28 cellular contexts compared by ENCODE assay signal in the genomic region with DNA sequence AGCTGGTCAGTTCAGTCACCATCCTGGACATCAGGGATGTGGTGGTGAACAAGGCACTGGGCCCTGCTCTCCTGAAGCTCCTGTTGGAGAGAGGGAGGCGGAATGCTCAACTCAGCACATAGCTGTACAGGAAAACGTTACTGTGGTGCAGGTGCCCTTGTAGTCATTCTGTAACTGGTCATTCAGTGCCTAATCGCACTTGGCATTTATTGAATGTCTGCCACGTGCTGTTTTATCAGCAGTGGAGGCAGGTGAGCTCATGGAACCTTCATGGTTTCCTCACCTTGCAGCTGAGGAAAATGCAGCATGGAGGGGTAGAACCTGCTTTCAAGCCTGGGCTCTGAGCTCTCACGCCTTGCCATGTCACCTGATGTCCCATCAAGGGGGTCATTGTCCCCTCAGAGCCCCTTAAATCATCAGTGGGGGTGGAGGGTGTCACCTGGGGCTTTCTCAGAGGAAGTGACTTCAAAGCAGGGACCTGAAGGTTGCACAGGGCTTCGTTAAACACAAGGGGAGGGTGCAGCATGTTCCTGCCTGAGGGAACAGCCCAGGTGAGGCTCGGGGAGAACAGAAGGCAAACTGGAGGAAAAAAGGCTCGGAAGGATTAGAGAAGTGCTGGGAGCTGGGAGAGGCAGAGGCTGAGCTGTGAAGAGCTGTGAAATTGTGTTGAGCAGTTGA.
"Had no signal": no experiment of that assay in that cellular context is flagged by ENCODE, and none has a peak within 500 bp of the region (broad histone marks: within the 10 kb centered on the region; RNA-seq: fewer than 3 reads in every experiment).

No MANE protein-coding gene starts in this region.

- H3K36me3 ChIP-seq: colonic mucosa, left lung, ovary had no signal

- DNase-seq: colonic mucosa; effector CD8-positive, alpha-beta T cell; endodermal cell; foreskin keratinocyte; heart left ventricle; left cardiac atrium; left lung; mesenchymal stem cell; naive thymus-derived CD8-positive, alpha-beta T cell; nephron progenitor cell; occipital lobe; ovary; right lobe of liver; small intestine; stimulated activated CD4-positive, alpha-beta T cell treated with anti-CD3 and anti-CD28 coated beads, Interleukin-12 subunit alpha, Interleukin-12 subunit beta, amount 100 ng/mL, for 4 hours; stimulated activated CD4-positive, alpha-beta T cell treated with anti-CD3 and anti-CD28 coated beads, Interleukin-1b, Interleukin-23, amount 100 ng/mL, for 48 hours; stimulated activated CD4-positive, alpha-beta T cell treated with anti-CD3 and anti-CD28 coated beads, Interleukin-4, amount 100 ng/mL, for 1 hour; stimulated activated CD8-positive, alpha-beta memory T cell treated with anti-CD3 and anti-CD28 coated beads, Interleukin-4, amount 100 ng/mL, for 48 hours; stimulated activated naive CD4-positive, alpha-beta T cell treated with Interleukin-2 at 50 U/mL for 16 hours; substantia nigra; testis; tibial artery had no signal

- H3K4me2 ChIP-seq: hepatocyte had no signal

- H3K27ac ChIP-seq: colonic mucosa, esophagus muscularis mucosa, foreskin keratinocyte, gastroesophageal sphincter, heart left ventricle, hepatocyte, left lung, ovary, right lobe of liver, testis, tibial artery had no signal

- H3K4me1 Mint-ChIP-seq: endodermal cell had no signal

- H3K4me3 Mint-ChIP-seq: dendritic cell treated with granulocyte-macrophage colony-stimulating factor and Interleukin-4, amounts not matched to agents 40 ng/mL and 50 ng/mL, for 4 days; endodermal cell; naive thymus-derived CD8-positive, alpha-beta T cell; type B pancreatic cell had no signal

- H3K9me3 ChIP-seq: colonic mucosa, esophagus muscularis mucosa, gastroesophageal sphincter, heart left ventricle, left lung, ovary, right lobe of liver, testis, tibial artery had no signal

- H3K79me2 ChIP-seq: hepatocyte had no signal

- H3K9me3 Mint-ChIP-seq: dendritic cell treated with granulocyte-macrophage colony-stimulating factor and Interleukin-4, amounts not matched to agents 40 ng/mL and 50 ng/mL, for 4 days; endodermal cell; naive thymus-derived CD8-positive, alpha-beta T cell; type B pancreatic cell had no signal

- H2AFZ ChIP-seq: hepatocyte had no signal

- H3K27me3 ChIP-seq: colonic mucosa, esophagus muscularis mucosa, foreskin keratinocyte, gastroesophageal sphincter, heart left ventricle, hepatocyte, left lung, ovary, right lobe of liver, testis, tibial artery had no signal

- H3K4me1 ChIP-seq: colonic mucosa, foreskin keratinocyte, gastroesophageal sphincter, left lung, testis, tibial artery had no signal

- H3K4me3 ChIP-seq: colonic mucosa, esophagus muscularis mucosa, gastroesophageal sphincter, heart left ventricle, hepatocyte, left lung, ovary, right lobe of liver, testis, tibial artery had no signal

- H3K27ac Mint-ChIP-seq: dendritic cell treated with granulocyte-macrophage colony-stimulating factor and Interleukin-4, amounts not matched to agents 40 ng/mL and 50 ng/mL, for 4 days; endodermal cell; nephron progenitor cell; progenitor cell of endocrine pancreas; type B pancreatic cell had no signal

- ATAC-seq: foreskin keratinocyte; gastroesophageal sphincter; left cardiac atrium; left lung; naive thymus-derived CD8-positive, alpha-beta T cell; right lobe of liver had no signal
